Comparison of ENCODE assay signal across 1 cellular context in the genomic region with DNA sequence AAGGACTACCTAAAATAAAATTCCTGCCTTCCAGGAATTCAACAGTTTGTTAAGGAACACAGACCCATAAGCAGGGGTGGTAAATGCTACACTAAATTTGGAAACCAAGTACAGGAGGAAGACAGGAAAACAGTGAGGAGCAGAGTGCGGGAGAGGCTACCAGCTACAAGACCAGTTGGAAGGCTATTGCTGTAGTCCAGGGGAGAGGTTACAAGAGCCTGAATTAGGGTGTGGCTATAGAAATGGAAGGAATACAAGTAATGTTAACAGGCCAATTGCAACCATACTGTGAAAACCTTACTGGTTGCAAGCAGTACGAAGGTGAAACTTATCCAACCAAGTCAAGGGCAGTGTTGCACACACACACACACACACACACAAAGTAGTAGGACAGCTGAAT.
TF ChIP-seq lines count a peak whose summit lies in the region.

No MANE protein-coding gene starts in this region.

TF ChIP-seq in HCT116, 20 proteins besides CTCF, POLR2A, EP300 and RAD21 (continued from another document):
- TF ChIP-seq, protein P1, sequence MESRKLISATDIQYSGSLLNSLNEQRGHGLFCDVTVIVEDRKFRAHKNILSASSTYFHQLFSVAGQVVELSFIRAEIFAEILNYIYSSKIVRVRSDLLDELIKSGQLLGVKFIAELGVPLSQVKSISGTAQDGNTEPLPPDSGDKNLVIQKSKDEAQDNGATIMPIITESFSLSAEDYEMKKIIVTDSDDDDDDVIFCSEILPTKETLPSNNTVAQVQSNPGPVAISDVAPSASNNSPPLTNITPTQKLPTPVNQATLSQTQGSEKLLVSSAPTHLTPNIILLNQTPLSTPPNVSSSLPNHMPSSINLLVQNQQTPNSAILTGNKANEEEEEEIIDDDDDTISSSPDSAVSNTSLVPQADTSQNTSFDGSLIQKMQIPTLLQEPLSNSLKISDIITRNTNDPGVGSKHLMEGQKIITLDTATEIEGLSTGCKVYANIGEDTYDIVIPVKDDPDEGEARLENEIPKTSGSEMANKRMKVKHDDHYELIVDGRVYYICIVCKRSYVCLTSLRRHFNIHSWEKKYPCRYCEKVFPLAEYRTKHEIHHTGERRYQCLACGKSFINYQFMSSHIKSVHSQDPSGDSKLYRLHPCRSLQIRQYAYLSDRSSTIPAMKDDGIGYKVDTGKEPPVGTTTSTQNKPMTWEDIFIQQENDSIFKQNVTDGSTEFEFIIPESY (IDR thresholded peaks at IDR 0.05; ENCODE audit: extremely low read depth, insufficient replicate concordance, low read length) = no peak
- no peak for TF ChIP-seq EGR1 (IDR thresholded peaks at IDR 0.05; ENCODE audit: low read depth)
